ENCODE assay signal across 9 cellular contexts in the genomic region with DNA sequence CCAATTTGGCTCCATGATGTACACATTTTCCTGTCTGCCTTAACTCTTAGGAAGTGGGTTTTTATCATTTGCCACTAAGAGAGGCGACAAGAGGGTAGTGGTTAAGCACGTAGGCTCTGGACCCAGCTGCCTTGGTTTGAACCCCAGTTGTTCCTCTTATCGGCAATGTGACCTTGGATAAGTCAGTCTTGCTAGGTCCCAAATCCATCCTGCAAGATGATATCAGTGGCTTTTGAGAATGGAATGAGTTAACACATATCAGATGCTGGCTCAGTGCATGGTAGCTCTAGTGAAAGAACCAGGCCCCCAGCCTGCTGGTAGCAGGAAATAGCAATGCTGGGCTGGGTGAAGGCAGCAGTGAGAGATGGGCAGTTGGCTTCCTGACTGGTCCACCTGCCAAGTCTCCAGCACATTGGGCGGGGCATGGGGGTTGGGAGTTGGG.
DNase-seq lines count a peak whose midpoint lies in the region; TF ChIP-seq lines count a peak whose summit lies in the region.
"Had no signal": no experiment of that assay in that cellular context is flagged by ENCODE, and none has a peak within 500 bp of the region (broad histone marks: within the 10 kb centered on the region; RNA-seq: fewer than 3 reads in every experiment).

No MANE protein-coding gene starts in this region.

- no peaks in the 10 kb centered on the region for H3K36me3 ChIP-seq in MG63
- H3K36me3 ChIP-seq: pancreas had no signal

- H3K4me3 Mint-ChIP-seq in activated T-helper 2 cell treated with anti-CD3 and anti-CD28 coated beads, Interferon-gamma antibody, Interleukin-2, Interleukin-4, amounts not matched to agents 10 μg/mL and 5 μg/mL and 100 μg/mL, durations not matched to agents 14 hours and 24 hours and 36 hours (ENCODE audit: low read depth): peak overlapping the region; percentile 76
- no peak overlapping the region for H3K4me3 Mint-ChIP-seq in neural crest cell

- peaks cover 55% of the 10 kb centered on the region for H3K36me3 Mint-ChIP-seq in activated T-helper 2 cell treated with anti-CD3 and anti-CD28 coated beads, Interferon-gamma antibody, Interleukin-2, Interleukin-4, amounts not matched to agents 10 μg/mL and 5 μg/mL and 100 μg/mL, durations not matched to agents 14 hours and 24 hours and 36 hours (ENCODE audit: low read depth)
- H3K36me3 Mint-ChIP-seq in neural crest cell (ENCODE audit: low read depth): peaks cover 6% of the 10 kb centered on the region

- POLR2A ChIA-PET in GM10248 (lab: Yijun Ruan, JAX): no interaction called here

- no peak overlapping the region for H3K4me3 ChIP-seq in MG63
- H3K4me3 ChIP-seq: pancreas had no signal

- intact Hi-C loops in activated T-helper 2 cell treated with anti-CD3 and anti-CD28 coated beads, Interferon-gamma antibody, Interleukin-2, Interleukin-4, amounts not matched to agents 10 μg/mL and 5 μg/mL and 100 μg/mL, durations not matched to agents 14 hours and 24 hours and 36 hours (cut with micrococcal nuclease): loop anchor here (1.0 to 2.0 kb wide), 4 partner anchors 17 to 157 kb away; no protein-coding TSS in a partner anchor

- in situ Hi-C loops in G401 (cut with HindIII; ENCODE audit: low sequenced_read_pairs): no loop called here

- H3K9me3 ChIP-seq in MG63: no peaks in the 10 kb centered on the region
- H3K9me3 ChIP-seq: pancreas had no signal

- no peaks in the 10 kb centered on the region for H3K9me3 Mint-ChIP-seq in activated T-helper 2 cell treated with anti-CD3 and anti-CD28 coated beads, Interferon-gamma antibody, Interleukin-2, Interleukin-4, amounts not matched to agents 10 μg/mL and 5 μg/mL and 100 μg/mL, durations not matched to agents 14 hours and 24 hours and 36 hours
- H3K9me3 Mint-ChIP-seq in neural crest cell: no peaks in the 10 kb centered on the region

- H3K27me3 Mint-ChIP-seq in activated T-helper 2 cell treated with anti-CD3 and anti-CD28 coated beads, Interferon-gamma antibody, Interleukin-2, Interleukin-4, amounts not matched to agents 10 μg/mL and 5 μg/mL and 100 μg/mL, durations not matched to agents 14 hours and 24 hours and 36 hours (ENCODE audit: low read depth): no peaks in the 10 kb centered on the region
- no peaks in the 10 kb centered on the region for H3K27me3 Mint-ChIP-seq in neural crest cell (ENCODE audit: low read depth)

- TF ChIP-seq CTCF in neural crest cell (conservative IDR thresholded peaks at IDR 0.05) (no peak), GM10248 (IDR thresholded peaks at IDR 0.05; ENCODE audit: control extremely low read depth, extremely low read depth, low read depth, missing control alignments) (no peak)

- peaks cover 59% of the 10 kb centered on the region for H3K4me1 Mint-ChIP-seq in activated T-helper 2 cell treated with anti-CD3 and anti-CD28 coated beads, Interferon-gamma antibody, Interleukin-2, Interleukin-4, amounts not matched to agents 10 μg/mL and 5 μg/mL and 100 μg/mL, durations not matched to agents 14 hours and 24 hours and 36 hours (ENCODE audit: low read depth)
- peaks cover 9% of the 10 kb centered on the region for H3K4me1 Mint-ChIP-seq in neural crest cell

- H3K27me3 ChIP-seq in MG63: no peaks in the 10 kb centered on the region
- H3K27me3 ChIP-seq: pancreas had no signal

- peak; percentile 86 for DNase-seq in G401 (ENCODE audit: low spot score)
- DNase-seq in MG63: peak; percentile 42
- peak; percentile 33 for DNase-seq in activated T-helper 2 cell treated with anti-CD3 and anti-CD28 coated beads, Interferon-gamma antibody, Interleukin-2, Interleukin-4, amounts not matched to agents 10 μg/mL and 5 μg/mL and 100 μg/mL, durations not matched to agents 14 hours and 24 hours and 36 hours (ENCODE audit: low spot score)
- DNase-seq in neural crest cell (ENCODE audit: low read depth, low spot score): no peak
- no peak for DNase-seq in GM10248 (ENCODE audit: extremely low spot score)
- DNase-seq in NCI-H1694 treated with DMSO at 0.1 percent for 48 hours (lab: John Stamatoyannopoulos, UW): no peak
- DNase-seq in NCI-H345 treated with DMSO at 0.1 percent for 48 hours (lab: John Stamatoyannopoulos, UW; ENCODE audit: unreplicated experiment): no peak
- DNase-seq: SHP77 had no signal

- peak overlapping the region; percentile 96 for H3K27ac Mint-ChIP-seq in activated T-helper 2 cell treated with anti-CD3 and anti-CD28 coated beads, Interferon-gamma antibody, Interleukin-2, Interleukin-4, amounts not matched to agents 10 μg/mL and 5 μg/mL and 100 μg/mL, durations not matched to agents 14 hours and 24 hours and 36 hours
- H3K27ac Mint-ChIP-seq in neural crest cell (ENCODE audit: unreplicated experiment): peak overlapping the region; percentile 83

- CTCF ChIA-PET in GM10248 (lab: Yijun Ruan, JAX): interaction anchor here (1.0 to 2.4 kb wide), 3 partner anchors 10 to 178 kb away, joined by 3 to 5 read pairs (median 3); no protein-coding TSS in a partner anchor

Comparison
In these comparisons a context has a peak if more than half of its experiments do, and no peak if none do; other contexts are left out.
1. DNase-seq: peak in G401 (single experiment), MG63 (single experiment) and activated T-helper 2 cell treated with anti-CD3 and anti-CD28 coated beads, Interferon-gamma antibody, Interleukin-2, Interleukin-4, amounts not matched to agents 10 μg/mL and 5 μg/mL and 100 μg/mL, durations not matched to agents 14 hours and 24 hours and 36 hours (single experiment); none in neural crest cell (single experiment), GM10248 (single experiment), NCI-H1694 treated with DMSO at 0.1 percent for 48 hours (single experiment) and NCI-H345 treated with DMSO at 0.1 percent for 48 hours (single experiment).